1 cellular context compared by ENCODE assay signal in genomic region chr1:212691561-212692071, GRCh38.
TF ChIP-seq lines count a peak whose summit lies in the region.

No MANE protein-coding gene starts in this region.

TF ChIP-seq in GM12878, 131 proteins besides CTCF, POLR2A, EP300 and RAD21 (continued from another document and continues in another):
- TF ChIP-seq RELB (IDR thresholded peaks at IDR 0.05; ENCODE audit: low read depth) (peak; percentile 14; the same call in 1 of the 2 replicates), CREM (IDR thresholded peaks at IDR 0.05; ENCODE audit: low read depth) (peak; percentile 28; the same call in 1 of the 2 replicates), RCOR1 (conservative IDR thresholded peaks at IDR 0.05; ENCODE audit: low read depth, low read length) (no peak), MEF2B (IDR thresholded peaks at IDR 0.05; ENCODE audit: partially characterized antibody, poor library complexity, severe bottlenecking) (peak; percentile 76), SIN3A (IDR thresholded peaks at IDR 0.05; ENCODE audit: low read depth, low read length) (no peak), BCL3 (IDR thresholded peaks at IDR 0.05; ENCODE audit: borderline replicate concordance, insufficient read depth, low read depth, low read length, poor library complexity, severe bottlenecking) (peak; percentile 75), CHD4 (IDR thresholded peaks at IDR 0.05) (no peak), SMAD1 (IDR thresholded peaks at IDR 0.05; ENCODE audit: low read depth, partially characterized antibody) (no peak), TBL1XR1 (IDR thresholded peaks at IDR 0.05; ENCODE audit: low read depth, low read length) (no peak), POLR2AphosphoS2 (IDR thresholded peaks at IDR 0.05; ENCODE audit: low read depth, low read length) (no peak), NR2C1 (IDR thresholded peaks at IDR 0.05) (no peak), HCFC1 (IDR thresholded peaks at IDR 0.05; ENCODE audit: low read length) (no peak), RELA (IDR thresholded peaks at IDR 0.05; ENCODE audit: borderline replicate concordance, partially characterized antibody) (no peak), ZNF207 (IDR thresholded peaks at IDR 0.05; ENCODE audit: borderline replicate concordance) (no peak), ZBED1 (IDR thresholded peaks at IDR 0.05; ENCODE audit: borderline replicate concordance) (0 out of 2 replicates have a peak, but pooled peaks have one; percentile 29), SMAD5 (IDR thresholded peaks at IDR 0.05; ENCODE audit: low read depth) (no peak), HDAC2 (IDR thresholded peaks at IDR 0.05) (no peak), EZH2 (IDR thresholded peaks at IDR 0.05; ENCODE audit: borderline replicate concordance, control insufficient read depth, low read depth, low read length) (no peak), NFIC (IDR thresholded peaks at IDR 0.05; ENCODE audit: low read depth, low read length) (0 out of 2 replicates have a peak, but pooled peaks have one; percentile 39), BMI1 (IDR thresholded peaks at IDR 0.05; ENCODE audit: borderline replicate concordance) (0 out of 2 replicates have a peak, but pooled peaks have one; percentile 37), SMC3 (IDR thresholded peaks at IDR 0.05; ENCODE audit: borderline replicate concordance, low read length) (no peak), MEF2A (IDR thresholded peaks at IDR 0.05; ENCODE audit: insufficient read depth, low read depth, low read length) (no peak), CBX5 (IDR thresholded peaks at IDR 0.05; ENCODE audit: low read depth) (no peak), LARP7 (IDR thresholded peaks at IDR 0.05) (no peak), RUNX3 (IDR thresholded peaks at IDR 0.05; ENCODE audit: low read length) (peak; percentile 34; the same call in 1 of the 2 replicates), CHD1 (IDR thresholded peaks at IDR 0.05; ENCODE audit: low read depth, low read length) (no peak), POLR2AphosphoS5 (IDR thresholded peaks at IDR 0.05; ENCODE audit: low read length) (no peak), STAT1 (conservative IDR thresholded peaks at IDR 0.05) (no peak)
- TF ChIP-seq, protein P1, sequence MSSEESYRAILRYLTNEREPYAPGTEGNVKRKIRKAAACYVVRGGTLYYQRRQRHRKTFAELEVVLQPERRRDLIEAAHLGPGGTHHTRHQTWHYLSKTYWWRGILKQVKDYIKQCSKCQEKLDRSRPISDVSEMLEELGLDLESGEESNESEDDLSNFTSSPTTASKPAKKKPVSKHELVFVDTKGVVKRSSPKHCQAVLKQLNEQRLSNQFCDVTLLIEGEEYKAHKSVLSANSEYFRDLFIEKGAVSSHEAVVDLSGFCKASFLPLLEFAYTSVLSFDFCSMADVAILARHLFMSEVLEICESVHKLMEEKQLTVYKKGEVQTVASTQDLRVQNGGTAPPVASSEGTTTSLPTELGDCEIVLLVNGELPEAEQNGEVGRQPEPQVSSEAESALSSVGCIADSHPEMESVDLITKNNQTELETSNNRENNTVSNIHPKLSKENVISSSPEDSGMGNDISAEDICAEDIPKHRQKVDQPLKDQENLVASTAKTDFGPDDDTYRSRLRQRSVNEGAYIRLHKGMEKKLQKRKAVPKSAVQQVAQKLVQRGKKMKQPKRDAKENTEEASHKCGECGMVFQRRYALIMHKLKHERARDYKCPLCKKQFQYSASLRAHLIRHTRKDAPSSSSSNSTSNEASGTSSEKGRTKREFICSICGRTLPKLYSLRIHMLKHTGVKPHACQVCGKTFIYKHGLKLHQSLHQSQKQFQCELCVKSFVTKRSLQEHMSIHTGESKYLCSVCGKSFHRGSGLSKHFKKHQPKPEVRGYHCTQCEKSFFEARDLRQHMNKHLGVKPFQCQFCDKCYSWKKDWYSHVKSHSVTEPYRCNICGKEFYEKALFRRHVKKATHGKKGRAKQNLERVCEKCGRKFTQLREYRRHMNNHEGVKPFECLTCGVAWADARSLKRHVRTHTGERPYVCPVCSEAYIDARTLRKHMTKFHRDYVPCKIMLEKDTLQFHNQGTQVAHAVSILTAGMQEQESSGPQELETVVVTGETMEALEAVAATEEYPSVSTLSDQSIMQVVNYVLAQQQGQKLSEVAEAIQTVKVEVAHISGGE (CRISPR knock-in tag; IDR thresholded peaks at IDR 0.05): no peak
- TF ChIP-seq, protein P2, sequence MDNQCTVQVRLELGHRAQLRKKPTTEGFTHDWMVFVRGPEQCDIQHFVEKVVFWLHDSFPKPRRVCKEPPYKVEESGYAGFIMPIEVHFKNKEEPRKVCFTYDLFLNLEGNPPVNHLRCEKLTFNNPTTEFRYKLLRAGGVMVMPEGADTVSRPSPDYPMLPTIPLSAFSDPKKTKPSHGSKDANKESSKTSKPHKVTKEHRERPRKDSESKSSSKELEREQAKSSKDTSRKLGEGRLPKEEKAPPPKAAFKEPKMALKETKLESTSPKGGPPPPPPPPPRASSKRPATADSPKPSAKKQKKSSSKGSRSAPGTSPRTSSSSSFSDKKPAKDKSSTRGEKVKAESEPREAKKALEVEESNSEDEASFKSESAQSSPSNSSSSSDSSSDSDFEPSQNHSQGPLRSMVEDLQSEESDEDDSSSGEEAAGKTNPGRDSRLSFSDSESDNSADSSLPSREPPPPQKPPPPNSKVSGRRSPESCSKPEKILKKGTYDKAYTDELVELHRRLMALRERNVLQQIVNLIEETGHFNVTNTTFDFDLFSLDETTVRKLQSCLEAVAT (IDR thresholded peaks at IDR 0.05): no peak
- TF ChIP-seq, protein P3, sequence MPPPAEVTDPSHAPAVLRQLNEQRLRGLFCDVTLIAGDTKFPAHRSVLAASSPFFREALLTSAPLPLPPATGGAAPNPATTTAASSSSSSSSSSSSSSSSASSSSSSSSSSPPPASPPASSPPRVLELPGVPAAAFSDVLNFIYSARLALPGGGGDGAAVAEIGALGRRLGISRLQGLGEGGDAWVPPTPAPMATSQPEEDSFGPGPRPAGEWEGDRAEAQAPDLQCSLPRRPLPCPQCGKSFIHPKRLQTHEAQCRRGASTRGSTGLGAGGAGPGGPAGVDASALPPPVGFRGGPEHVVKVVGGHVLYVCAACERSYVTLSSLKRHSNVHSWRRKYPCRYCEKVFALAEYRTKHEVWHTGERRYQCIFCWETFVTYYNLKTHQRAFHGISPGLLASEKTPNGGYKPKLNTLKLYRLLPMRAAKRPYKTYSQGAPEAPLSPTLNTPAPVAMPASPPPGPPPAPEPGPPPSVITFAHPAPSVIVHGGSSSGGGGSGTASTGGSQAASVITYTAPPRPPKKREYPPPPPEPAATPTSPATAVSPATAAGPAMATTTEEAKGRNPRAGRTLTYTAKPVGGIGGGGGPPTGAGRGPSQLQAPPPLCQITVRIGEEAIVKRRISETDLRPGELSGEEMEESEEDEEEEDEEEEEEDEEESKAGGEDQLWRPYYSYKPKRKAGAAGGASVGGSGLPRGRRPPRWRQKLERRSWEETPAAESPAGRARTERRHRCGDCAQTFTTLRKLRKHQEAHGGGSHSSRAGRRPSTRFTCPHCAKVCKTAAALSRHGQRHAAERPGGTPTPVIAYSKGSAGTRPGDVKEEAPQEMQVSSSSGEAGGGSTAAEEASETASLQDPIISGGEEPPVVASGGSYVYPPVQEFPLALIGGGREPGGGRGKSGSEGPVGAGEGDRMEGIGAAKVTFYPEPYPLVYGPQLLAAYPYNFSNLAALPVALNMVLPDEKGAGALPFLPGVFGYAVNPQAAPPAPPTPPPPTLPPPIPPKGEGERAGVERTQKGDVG (CRISPR knock-in tag; IDR thresholded peaks at IDR 0.05): no peak
- TF ChIP-seq, protein P4, sequence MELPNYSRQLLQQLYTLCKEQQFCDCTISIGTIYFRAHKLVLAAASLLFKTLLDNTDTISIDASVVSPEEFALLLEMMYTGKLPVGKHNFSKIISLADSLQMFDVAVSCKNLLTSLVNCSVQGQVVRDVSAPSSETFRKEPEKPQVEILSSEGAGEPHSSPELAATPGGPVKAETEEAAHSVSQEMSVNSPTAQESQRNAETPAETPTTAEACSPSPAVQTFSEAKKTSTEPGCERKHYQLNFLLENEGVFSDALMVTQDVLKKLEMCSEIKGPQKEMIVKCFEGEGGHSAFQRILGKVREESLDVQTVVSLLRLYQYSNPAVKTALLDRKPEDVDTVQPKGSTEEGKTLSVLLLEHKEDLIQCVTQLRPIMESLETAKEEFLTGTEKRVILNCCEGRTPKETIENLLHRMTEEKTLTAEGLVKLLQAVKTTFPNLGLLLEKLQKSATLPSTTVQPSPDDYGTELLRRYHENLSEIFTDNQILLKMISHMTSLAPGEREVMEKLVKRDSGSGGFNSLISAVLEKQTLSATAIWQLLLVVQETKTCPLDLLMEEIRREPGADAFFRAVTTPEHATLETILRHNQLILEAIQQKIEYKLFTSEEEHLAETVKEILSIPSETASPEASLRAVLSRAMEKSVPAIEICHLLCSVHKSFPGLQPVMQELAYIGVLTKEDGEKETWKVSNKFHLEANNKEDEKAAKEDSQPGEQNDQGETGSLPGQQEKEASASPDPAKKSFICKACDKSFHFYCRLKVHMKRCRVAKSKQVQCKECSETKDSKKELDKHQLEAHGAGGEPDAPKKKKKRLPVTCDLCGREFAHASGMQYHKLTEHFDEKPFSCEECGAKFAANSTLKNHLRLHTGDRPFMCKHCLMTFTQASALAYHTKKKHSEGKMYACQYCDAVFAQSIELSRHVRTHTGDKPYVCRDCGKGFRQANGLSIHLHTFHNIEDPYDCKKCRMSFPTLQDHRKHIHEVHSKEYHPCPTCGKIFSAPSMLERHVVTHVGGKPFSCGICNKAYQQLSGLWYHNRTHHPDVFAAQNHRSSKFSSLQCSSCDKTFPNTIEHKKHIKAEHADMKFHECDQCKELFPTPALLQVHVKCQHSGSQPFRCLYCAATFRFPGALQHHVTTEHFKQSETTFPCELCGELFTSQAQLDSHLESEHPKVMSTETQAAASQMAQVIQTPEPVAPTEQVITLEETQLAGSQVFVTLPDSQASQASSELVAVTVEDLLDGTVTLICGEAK (IDR thresholded peaks at IDR 0.05; ENCODE audit: borderline replicate concordance): no peak
- TF ChIP-seq, protein P5, sequence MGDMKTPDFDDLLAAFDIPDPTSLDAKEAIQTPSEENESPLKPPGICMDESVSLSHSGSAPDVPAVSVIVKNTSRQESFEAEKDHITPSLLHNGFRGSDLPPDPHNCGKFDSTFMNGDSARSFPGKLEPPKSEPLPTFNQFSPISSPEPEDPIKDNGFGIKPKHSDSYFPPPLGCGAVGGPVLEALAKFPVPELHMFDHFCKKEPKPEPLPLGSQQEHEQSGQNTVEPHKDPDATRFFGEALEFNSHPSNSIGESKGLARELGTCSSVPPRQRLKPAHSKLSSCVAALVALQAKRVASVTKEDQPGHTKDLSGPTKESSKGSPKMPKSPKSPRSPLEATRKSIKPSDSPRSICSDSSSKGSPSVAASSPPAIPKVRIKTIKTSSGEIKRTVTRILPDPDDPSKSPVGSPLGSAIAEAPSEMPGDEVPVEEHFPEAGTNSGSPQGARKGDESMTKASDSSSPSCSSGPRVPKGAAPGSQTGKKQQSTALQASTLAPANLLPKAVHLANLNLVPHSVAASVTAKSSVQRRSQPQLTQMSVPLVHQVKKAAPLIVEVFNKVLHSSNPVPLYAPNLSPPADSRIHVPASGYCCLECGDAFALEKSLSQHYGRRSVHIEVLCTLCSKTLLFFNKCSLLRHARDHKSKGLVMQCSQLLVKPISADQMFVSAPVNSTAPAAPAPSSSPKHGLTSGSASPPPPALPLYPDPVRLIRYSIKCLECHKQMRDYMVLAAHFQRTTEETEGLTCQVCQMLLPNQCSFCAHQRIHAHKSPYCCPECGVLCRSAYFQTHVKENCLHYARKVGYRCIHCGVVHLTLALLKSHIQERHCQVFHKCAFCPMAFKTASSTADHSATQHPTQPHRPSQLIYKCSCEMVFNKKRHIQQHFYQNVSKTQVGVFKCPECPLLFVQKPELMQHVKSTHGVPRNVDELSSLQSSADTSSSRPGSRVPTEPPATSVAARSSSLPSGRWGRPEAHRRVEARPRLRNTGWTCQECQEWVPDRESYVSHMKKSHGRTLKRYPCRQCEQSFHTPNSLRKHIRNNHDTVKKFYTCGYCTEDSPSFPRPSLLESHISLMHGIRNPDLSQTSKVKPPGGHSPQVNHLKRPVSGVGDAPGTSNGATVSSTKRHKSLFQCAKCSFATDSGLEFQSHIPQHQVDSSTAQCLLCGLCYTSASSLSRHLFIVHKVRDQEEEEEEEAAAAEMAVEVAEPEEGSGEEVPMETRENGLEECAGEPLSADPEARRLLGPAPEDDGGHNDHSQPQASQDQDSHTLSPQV (IDR thresholded peaks at IDR 0.05): no peak
